16 cellular contexts compared by ENCODE assay signal in the genomic region with DNA sequence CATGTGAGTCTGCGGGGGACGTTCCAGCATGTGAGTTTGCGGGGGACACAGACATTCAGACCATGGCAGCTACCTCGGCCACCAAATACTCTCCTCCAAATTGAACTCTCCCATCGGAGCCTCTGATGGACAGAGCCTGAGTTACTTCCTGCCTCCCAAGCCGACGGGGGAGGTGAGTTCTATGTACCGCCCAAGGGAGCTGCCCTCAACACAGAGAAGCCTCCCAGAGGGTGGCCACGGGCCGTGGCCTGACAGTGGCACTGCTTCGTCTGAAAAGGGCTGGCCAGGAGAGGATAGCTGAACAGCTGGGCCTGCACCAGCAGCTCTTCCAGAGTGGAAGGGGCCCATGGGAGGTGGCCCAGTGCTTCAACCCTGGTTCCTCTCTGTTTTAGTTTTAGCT.
DNase-seq lines count a peak whose midpoint lies in the region; ATAC-seq and TF ChIP-seq lines count a peak whose summit lies in the region.
"Had no signal": no experiment of that assay in that cellular context is flagged by ENCODE, and none has a peak within 500 bp of the region (broad histone marks: within the 10 kb centered on the region; RNA-seq: fewer than 3 reads in every experiment).

No MANE protein-coding gene starts in this region.

- H3K27ac ChIP-seq in esophagus muscularis mucosa (replicated peaks in 1 of 4): no peak overlapping the region
- H3K27ac ChIP-seq: GM23248 had no signal

- peaks cover 2% of the 10 kb centered on the region for H3K9me3 Mint-ChIP-seq in activated CD8-positive, alpha-beta memory T cell treated with anti-CD3 and anti-CD28 coated beads, Interleukin-2, amount 10 ng/mL, durations not matched to agents 7 days and 5 days (ENCODE audit: low read depth)

- TF ChIP-seq CTCF in esophagus muscularis mucosa (IDR thresholded peaks at IDR 0.05): no peak

- peaks cover 0 to 5% (median 2%) of the 10 kb centered on the region in 4 donors for H3K9me3 ChIP-seq in esophagus muscularis mucosa
- H3K9me3 ChIP-seq: HAP-1 had no signal

- H3K4me3 Mint-ChIP-seq in activated CD8-positive, alpha-beta memory T cell treated with anti-CD3 and anti-CD28 coated beads, Interleukin-2, amount 10 ng/mL, durations not matched to agents 7 days and 5 days: no peak overlapping the region
- H3K4me3 Mint-ChIP-seq: CD4-positive, alpha-beta memory T cell; HFFc6 had no signal

- H3K36me3 ChIP-seq in esophagus muscularis mucosa: no peaks in the 10 kb centered on the region
- H3K36me3 ChIP-seq: HAP-1 had no signal

- H3K4me3 ChIP-seq in esophagus muscularis mucosa: no peak overlapping the region
- H3K4me3 ChIP-seq: GM23248, HAP-1 had no signal

- no peak for TF ChIP-seq POLR2A in esophagus muscularis mucosa (IDR thresholded peaks at IDR 0.05; ENCODE audit: low read depth)

- ATAC-seq in activated CD8-positive, alpha-beta memory T cell treated with anti-CD3 and anti-CD28 coated beads, Interleukin-2, amount 10 ng/mL, durations not matched to agents 7 days and 5 days: no peak
- ATAC-seq in GM21360 (IDR thresholded peaks at IDR 0.05; ENCODE audit: unreplicated experiment): no peak

- CTCF ChIA-PET in activated CD8-positive, alpha-beta memory T cell treated with anti-CD3 and anti-CD28 coated beads, Interleukin-2, amount 10 ng/mL, durations not matched to agents 7 days and 5 days (lab: Charles Lee): no interaction called here

- DNase-seq in activated CD8-positive, alpha-beta memory T cell treated with anti-CD3 and anti-CD28 coated beads, Interleukin-2, amount 10 ng/mL, durations not matched to agents 7 days and 5 days: peak; percentile 37
- no peak for DNase-seq in activated CD8-positive, alpha-beta memory T cell treated with anti-CD3 and anti-CD28 coated beads, Interleukin-2, amount 50 U/mL, for 48 hours
- DNase-seq in esophagus muscularis mucosa (ENCODE audit: extremely low spot score) (peak; percentile 86), posterior vena cava (ENCODE audit: low spot score) (peak; percentile 30), NCI-H510A treated with DMSO at 0.1 percent for 48 hours (lab: John Stamatoyannopoulos, UW) (no peak)
- DNase-seq: C1 segment of cervical spinal cord; Calu3; CD4-positive, alpha-beta memory T cell; COR-L47; DMS53; DMS79 treated with DMSO at 0.1 percent for 48 hours; GF-D8; GM23248; HFFc6 had no signal

- H3K27me3 Mint-ChIP-seq in activated CD8-positive, alpha-beta memory T cell treated with anti-CD3 and anti-CD28 coated beads, Interleukin-2, amount 10 ng/mL, durations not matched to agents 7 days and 5 days: no peaks in the 10 kb centered on the region
- H3K27me3 Mint-ChIP-seq: CD4-positive, alpha-beta memory T cell had no signal

- TF ChIP-seq EP300 in esophagus muscularis mucosa (IDR thresholded peaks at IDR 0.05): no peak

- H3K4me1 Mint-ChIP-seq in activated CD8-positive, alpha-beta memory T cell treated with anti-CD3 and anti-CD28 coated beads, Interleukin-2, amount 10 ng/mL, durations not matched to agents 7 days and 5 days: no peaks in the 10 kb centered on the region

- H3K36me3 Mint-ChIP-seq in activated CD8-positive, alpha-beta memory T cell treated with anti-CD3 and anti-CD28 coated beads, Interleukin-2, amount 10 ng/mL, durations not matched to agents 7 days and 5 days: no peaks in the 10 kb centered on the region
- H3K36me3 Mint-ChIP-seq: CD4-positive, alpha-beta memory T cell had no signal

- 93% methylated on average over 11 of the region's 11 CpGs for WGBS in esophagus muscularis mucosa

- intact Hi-C loops in esophagus muscularis mucosa (cut with DNase I) (no loop called here), posterior vena cava (cut with DNase I) (no loop called here)

- H3K27me3 ChIP-seq in esophagus muscularis mucosa: peaks cover 0 to 9% (median 0%) of the 10 kb centered on the region in 4 donors

- H3K4me1 ChIP-seq in esophagus muscularis mucosa: no peaks in the 10 kb centered on the region
- H3K4me1 ChIP-seq: HAP-1 had no signal

- no peak overlapping the region for H3K27ac Mint-ChIP-seq in activated CD8-positive, alpha-beta memory T cell treated with anti-CD3 and anti-CD28 coated beads, Interleukin-2, amount 10 ng/mL, durations not matched to agents 7 days and 5 days
- H3K27ac Mint-ChIP-seq: CD4-positive, alpha-beta memory T cell; HFFc6 had no signal

Comparison
In these comparisons a context has a peak if more than half of its experiments do, and no peak if none do; other contexts are left out.
1. DNase-seq: peak in activated CD8-positive, alpha-beta memory T cell treated with anti-CD3 and anti-CD28 coated beads, Interleukin-2, amount 10 ng/mL, durations not matched to agents 7 days and 5 days (single experiment), esophagus muscularis mucosa (single experiment) and posterior vena cava (single experiment); none in activated CD8-positive, alpha-beta memory T cell treated with anti-CD3 and anti-CD28 coated beads, Interleukin-2, amount 50 U/mL, for 48 hours (single experiment) and NCI-H510A treated with DMSO at 0.1 percent for 48 hours (single experiment).